8 cellular contexts compared by ENCODE assay signal in genomic region chr7:102286237-102287081, GRCh38.
A peak's percentile ranks its signal among the peaks of the same experiment; 100 is the strongest.
DNase-seq lines count a peak whose midpoint lies in the region.

Gene SH2B2, plus strand, starts transcription at chr7:102286868. Its CDS starts 13,683 bp downstream, at chr7:102300551.

- peak within 1 kb of the TSS; percentile 93 for H3K27ac ChIP-seq in SK-N-MC
- H3K27ac ChIP-seq in rectal smooth muscle tissue (ENCODE audit: low read depth, low read length) = peak within 1 kb of the TSS; percentile 72

- H3K36me3 ChIP-seq in SK-N-MC (ENCODE audit: insufficient read depth, low read length) (no peaks in the 10 kb centered on the region), rectal smooth muscle tissue (ENCODE audit: control insufficient read depth, insufficient read depth, low read length) (no peaks in the 10 kb centered on the region)

- no peaks in the 10 kb centered on the region for H3K9me3 ChIP-seq in SK-N-MC (ENCODE audit: low read depth, low read length)

- H3K9ac ChIP-seq in SK-N-MC (ENCODE audit: insufficient read length) = peak within 1 kb of the TSS; percentile 89
- H3K9ac ChIP-seq in rectal smooth muscle tissue (ENCODE audit: low read length) = peak within 1 kb of the TSS; percentile 40

- H3K27me3 ChIP-seq in rectal smooth muscle tissue (ENCODE audit: control insufficient read depth, insufficient read depth, low read length) = no peaks in the 10 kb centered on the region

- H3K4me1 ChIP-seq in rectal smooth muscle tissue (ENCODE audit: control insufficient read depth, insufficient read depth, low read length) = peaks cover 2% of the 10 kb centered on the region

- DNase-seq in activated gamma-delta T cell (lab: John Stamatoyannopoulos, UW) (peak; percentile 41), activated gamma-delta T cell treated with Interleukin-2 at 50 U/mL for 16 hours (no peak), HuH-7.5 (ENCODE audit: low spot score) (peak; percentile 84), SK-N-MC (ENCODE audit: low read depth, low spot score) (peak; percentile 40), astrocyte of the hippocampus (ENCODE audit: low read depth, low spot score) (peak; percentile 81), hypothalamus (lab: John Stamatoyannopoulos, UW) (peak in 43 of 51 donors; percentile 11 to 77 (median 56)), cortex of kidney (lab: John Stamatoyannopoulos, UW) (no peak)

- H3K4me3 ChIP-seq in SK-N-MC = peak within 1 kb of the TSS; percentile 95
- peak within 1 kb of the TSS; percentile 81 for H3K4me3 ChIP-seq in rectal smooth muscle tissue (ENCODE audit: low read length)

Comparison
In these comparisons a context has a peak if more than half of its experiments do, and no peak if none do; other contexts are left out.
1. DNase-seq: peak in activated gamma-delta T cell (single experiment), HuH-7.5 (single experiment), SK-N-MC (single experiment), astrocyte of the hippocampus (single experiment) and hypothalamus (43 of 51); none in activated gamma-delta T cell treated with Interleukin-2 at 50 U/mL for 16 hours (single experiment) and cortex of kidney (single experiment).